ENCODE assay signal across 1 cellular context in the genomic region with DNA sequence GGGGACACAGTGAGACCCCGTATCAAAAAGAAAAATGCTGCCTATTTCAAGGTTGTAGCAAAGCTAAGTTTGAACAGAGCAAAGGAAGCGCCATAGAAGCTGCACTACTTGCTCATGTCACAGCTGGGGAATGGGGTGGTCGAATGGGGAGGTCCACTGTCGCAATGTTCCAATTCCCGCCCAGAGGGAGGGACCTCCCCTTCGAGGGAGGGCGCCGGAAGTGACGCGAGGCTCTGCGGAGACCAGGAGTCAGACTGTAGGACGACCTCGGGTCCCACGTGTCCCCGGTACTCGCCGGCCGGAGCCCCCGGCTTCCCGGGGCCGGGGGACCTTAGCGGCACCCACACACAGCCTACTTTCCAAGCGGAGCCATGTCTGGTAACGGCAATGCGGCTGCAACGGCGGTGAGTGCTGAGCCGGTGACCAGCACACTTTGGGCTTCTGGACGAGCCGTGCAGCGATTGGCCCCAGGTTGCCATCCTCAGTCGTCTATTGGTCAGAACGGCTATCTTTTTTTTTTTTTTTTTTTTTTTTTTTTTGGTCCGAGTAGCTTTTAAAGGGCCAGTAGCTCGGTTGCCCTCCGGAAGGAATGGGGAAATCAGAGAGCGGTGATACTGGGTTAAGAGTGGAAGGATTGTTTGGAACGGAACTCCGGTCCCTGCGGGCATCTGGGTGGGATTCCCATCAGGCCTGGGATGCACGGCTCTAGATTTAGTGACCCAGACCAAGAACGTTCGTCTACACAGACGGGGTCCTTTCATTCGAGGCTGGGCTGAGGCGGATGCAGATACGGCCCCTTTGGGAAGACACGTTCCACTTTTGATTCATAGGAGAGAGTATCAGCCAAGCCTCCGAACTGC.
TF ChIP-seq lines count a peak whose summit lies in the region.

TSS of gene HMBS (plus strand) at position 219 of the 860 bp plus-strand sequence. CDS start at position 372, 153 bp downstream.

TF ChIP-seq in HepG2, 621 proteins besides CTCF, POLR2A, EP300 and RAD21 (continued from another document and continues in another):
- TF ChIP-seq, protein P1, sequence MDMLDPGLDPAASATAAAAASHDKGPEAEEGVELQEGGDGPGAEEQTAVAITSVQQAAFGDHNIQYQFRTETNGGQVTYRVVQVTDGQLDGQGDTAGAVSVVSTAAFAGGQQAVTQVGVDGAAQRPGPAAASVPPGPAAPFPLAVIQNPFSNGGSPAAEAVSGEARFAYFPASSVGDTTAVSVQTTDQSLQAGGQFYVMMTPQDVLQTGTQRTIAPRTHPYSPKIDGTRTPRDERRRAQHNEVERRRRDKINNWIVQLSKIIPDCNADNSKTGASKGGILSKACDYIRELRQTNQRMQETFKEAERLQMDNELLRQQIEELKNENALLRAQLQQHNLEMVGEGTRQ (IDR thresholded peaks at IDR 0.05; ENCODE audit: low read depth, low read length) = peak; percentile 58
- TF ChIP-seq, protein P1 (CRISPR knock-in tag; IDR thresholded peaks at IDR 0.05; ENCODE audit: borderline replicate concordance) = no peak; the same call in 1 of the 2 replicates
- TF ChIP-seq TEAD2 (CRISPR knock-in tag; IDR thresholded peaks at IDR 0.05) (no peak), ZNF891 (CRISPR knock-in tag; IDR thresholded peaks at IDR 0.05) (no peak), NCOA5 (CRISPR knock-in tag; IDR thresholded peaks at IDR 0.05) (no peak), JUNB (CRISPR knock-in tag; IDR thresholded peaks at IDR 0.05; ENCODE audit: borderline replicate concordance) (no peak), IKZF1 (IDR thresholded peaks at IDR 0.05) (no peak), GLI4 (CRISPR knock-in tag; IDR thresholded peaks at IDR 0.05; ENCODE audit: borderline replicate concordance) (no peak; the same call in 1 of the 2 replicates), TAF1 (CRISPR knock-in tag; IDR thresholded peaks at IDR 0.05) (peak; percentile 60; the same call in 1 of the 2 replicates), U2AF1 (optimal IDR thresholded peaks at IDR 0.05; ENCODE audit: low read depth, low read length) (no peak), RORA (CRISPR knock-in tag; IDR thresholded peaks at IDR 0.05) (no peak), ZFYVE20 (CRISPR knock-in tag; IDR thresholded peaks at IDR 0.05; ENCODE audit: borderline replicate concordance, low read depth) (no peak), ZNF572 (CRISPR knock-in tag; IDR thresholded peaks at IDR 0.05) (no peak), CHCHD3 (CRISPR knock-in tag; IDR thresholded peaks at IDR 0.05) (no peak), ZNF562 (CRISPR knock-in tag; IDR thresholded peaks at IDR 0.05; ENCODE audit: borderline replicate concordance) (no peak), ZNF431 (CRISPR knock-in tag; IDR thresholded peaks at IDR 0.05; ENCODE audit: borderline replicate concordance, low read depth) (no peak), TRIM24 (CRISPR knock-in tag; IDR thresholded peaks at IDR 0.05) (0 out of 2 replicates have a peak, but pooled peaks have one; percentile 37), FOXO4 (CRISPR knock-in tag; conservative IDR thresholded peaks at IDR 0.05) (no peak), MEIS1 (CRISPR knock-in tag; IDR thresholded peaks at IDR 0.05; ENCODE audit: borderline replicate concordance) (no peak), ZBTB49 (CRISPR knock-in tag; IDR thresholded peaks at IDR 0.05; ENCODE audit: borderline replicate concordance) (no peak), KDM5A (IDR thresholded peaks at IDR 0.05; ENCODE audit: borderline replicate concordance, low read length) (peak; percentile 90), ZUFSP (CRISPR knock-in tag; IDR thresholded peaks at IDR 0.05; ENCODE audit: borderline replicate concordance) (no peak), HHEX (CRISPR knock-in tag; IDR thresholded peaks at IDR 0.05) (no peak), MYC (CRISPR knock-in tag; IDR thresholded peaks at IDR 0.05; ENCODE audit: borderline replicate concordance) (peak; percentile 93; the same call in 1 of the 2 replicates), ZNF382 (CRISPR knock-in tag; IDR thresholded peaks at IDR 0.05; ENCODE audit: borderline replicate concordance) (no peak), MAF1 (CRISPR knock-in tag; IDR thresholded peaks at IDR 0.05; ENCODE audit: borderline replicate concordance) (no peak), RFX5 (IDR thresholded peaks at IDR 0.05; ENCODE audit: low read depth, low read length) (0 out of 2 replicates have a peak, but pooled peaks have one; percentile 48), ZNF839 (CRISPR knock-in tag; IDR thresholded peaks at IDR 0.05; ENCODE audit: borderline replicate concordance) (no peak), ZNF10 (CRISPR knock-in tag; IDR thresholded peaks at IDR 0.05; ENCODE audit: borderline replicate concordance, low read depth) (no peak), NFATC3 (CRISPR knock-in tag; IDR thresholded peaks at IDR 0.05) (peak; percentile 63; the same call in 1 of the 2 replicates), GABPA (IDR thresholded peaks at IDR 0.05; ENCODE audit: low read depth, low read length) (peak; percentile 79), GABPA (CRISPR knock-in tag; IDR thresholded peaks at IDR 0.05; ENCODE audit: low read depth) (peak; percentile 95), TBX2 (CRISPR knock-in tag; IDR thresholded peaks at IDR 0.05; ENCODE audit: borderline replicate concordance) (peak; percentile 59; the same call in 1 of the 2 replicates), LCORL (IDR thresholded peaks at IDR 0.05) (no peak), LCORL (CRISPR knock-in tag; IDR thresholded peaks at IDR 0.05) (no peak), ZNF775 (CRISPR knock-in tag; IDR thresholded peaks at IDR 0.05; ENCODE audit: borderline replicate concordance) (no peak)
- TF ChIP-seq, protein P2, sequence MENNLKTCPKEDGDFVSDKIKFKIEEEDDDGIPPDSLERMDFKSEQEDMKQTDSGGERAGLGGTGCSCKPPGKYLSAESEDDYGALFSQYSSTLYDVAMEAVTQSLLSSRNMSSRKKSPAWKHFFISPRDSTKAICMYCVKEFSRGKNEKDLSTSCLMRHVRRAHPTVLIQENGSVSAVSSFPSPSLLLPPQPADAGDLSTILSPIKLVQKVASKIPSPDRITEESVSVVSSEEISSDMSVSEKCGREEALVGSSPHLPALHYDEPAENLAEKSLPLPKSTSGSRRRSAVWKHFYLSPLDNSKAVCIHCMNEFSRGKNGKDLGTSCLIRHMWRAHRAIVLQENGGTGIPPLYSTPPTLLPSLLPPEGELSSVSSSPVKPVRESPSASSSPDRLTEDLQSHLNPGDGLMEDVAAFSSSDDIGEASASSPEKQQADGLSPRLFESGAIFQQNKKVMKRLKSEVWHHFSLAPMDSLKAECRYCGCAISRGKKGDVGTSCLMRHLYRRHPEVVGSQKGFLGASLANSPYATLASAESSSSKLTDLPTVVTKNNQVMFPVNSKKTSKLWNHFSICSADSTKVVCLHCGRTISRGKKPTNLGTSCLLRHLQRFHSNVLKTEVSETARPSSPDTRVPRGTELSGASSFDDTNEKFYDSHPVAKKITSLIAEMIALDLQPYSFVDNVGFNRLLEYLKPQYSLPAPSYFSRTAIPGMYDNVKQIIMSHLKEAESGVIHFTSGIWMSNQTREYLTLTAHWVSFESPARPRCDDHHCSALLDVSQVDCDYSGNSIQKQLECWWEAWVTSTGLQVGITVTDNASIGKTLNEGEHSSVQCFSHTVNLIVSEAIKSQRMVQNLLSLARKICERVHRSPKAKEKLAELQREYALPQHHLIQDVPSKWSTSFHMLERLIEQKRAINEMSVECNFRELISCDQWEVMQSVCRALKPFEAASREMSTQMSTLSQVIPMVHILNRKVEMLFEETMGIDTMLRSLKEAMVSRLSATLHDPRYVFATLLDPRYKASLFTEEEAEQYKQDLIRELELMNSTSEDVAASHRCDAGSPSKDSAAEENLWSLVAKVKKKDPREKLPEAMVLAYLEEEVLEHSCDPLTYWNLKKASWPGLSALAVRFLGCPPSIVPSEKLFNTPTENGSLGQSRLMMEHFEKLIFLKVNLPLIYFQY (CRISPR knock-in tag; IDR thresholded peaks at IDR 0.05; ENCODE audit: borderline replicate concordance) = peak; percentile 55; the same call in 1 of the 2 replicates
- TF ChIP-seq, protein P3, sequence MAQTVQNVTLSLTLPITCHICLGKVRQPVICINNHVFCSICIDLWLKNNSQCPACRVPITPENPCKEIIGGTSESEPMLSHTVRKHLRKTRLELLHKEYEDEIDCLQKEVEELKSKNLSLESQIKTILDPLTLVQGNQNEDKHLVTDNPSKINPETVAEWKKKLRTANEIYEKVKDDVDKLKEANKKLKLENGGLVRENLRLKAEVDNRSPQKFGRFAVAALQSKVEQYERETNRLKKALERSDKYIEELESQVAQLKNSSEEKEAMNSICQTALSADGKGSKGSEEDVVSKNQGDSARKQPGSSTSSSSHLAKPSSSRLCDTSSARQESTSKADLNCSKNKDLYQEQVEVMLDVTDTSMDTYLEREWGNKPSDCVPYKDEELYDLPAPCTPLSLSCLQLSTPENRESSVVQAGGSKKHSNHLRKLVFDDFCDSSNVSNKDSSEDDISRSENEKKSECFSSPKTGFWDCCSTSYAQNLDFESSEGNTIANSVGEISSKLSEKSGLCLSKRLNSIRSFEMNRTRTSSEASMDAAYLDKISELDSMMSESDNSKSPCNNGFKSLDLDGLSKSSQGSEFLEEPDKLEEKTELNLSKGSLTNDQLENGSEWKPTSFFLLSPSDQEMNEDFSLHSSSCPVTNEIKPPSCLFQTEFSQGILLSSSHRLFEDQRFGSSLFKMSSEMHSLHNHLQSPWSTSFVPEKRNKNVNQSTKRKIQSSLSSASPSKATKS (CRISPR knock-in tag; IDR thresholded peaks at IDR 0.05) = no peak
- TF ChIP-seq, protein P4, sequence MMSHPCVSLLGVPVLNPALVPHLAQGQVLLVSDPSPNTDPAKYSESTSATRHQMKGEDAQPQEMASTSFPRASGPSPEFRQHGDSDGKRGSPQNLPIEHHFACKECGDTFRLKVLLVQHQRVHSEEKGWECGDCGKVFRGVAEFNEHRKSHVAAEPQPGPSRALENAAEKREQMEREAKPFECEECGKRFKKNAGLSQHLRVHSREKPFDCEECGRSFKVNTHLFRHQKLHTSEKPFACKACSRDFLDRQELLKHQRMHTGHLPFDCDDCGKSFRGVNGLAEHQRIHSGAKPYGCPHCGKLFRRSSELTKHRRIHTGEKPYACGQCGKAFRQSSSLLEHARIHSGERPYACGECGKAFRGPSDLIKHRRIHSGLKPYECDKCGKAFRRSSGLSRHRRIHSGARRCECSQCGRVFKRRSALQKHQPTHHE (CRISPR knock-in tag; IDR thresholded peaks at IDR 0.05; ENCODE audit: borderline replicate concordance) = 0 out of 2 replicates have a peak, but pooled peaks have one; percentile 47
